ENCODE assay signal across 8 cellular contexts in genomic region chr1:21324368-21325137, GRCh38. TPM values are rescaled to one million over a fixed set of nuclear protein-coding genes. Genes with fewer than 3 reads are reported as not detected.
DNase-seq lines count a peak whose midpoint lies in the region; ATAC-seq and TF ChIP-seq lines count a peak whose summit lies in the region.

No MANE protein-coding gene starts in this region.

- intact Hi-C loops in OCI-LY7 (cut with micrococcal nuclease; ENCODE audit: unreplicated experiment), result no loop called here
- intact Hi-C loops in prostate gland (cut with DNase I), result no loop called here

- peak overlapping the region; percentile 56 for H3K4me2 ChIP-seq in OCI-LY7 (ENCODE audit: low read length)

- TF ChIP-seq CTCF in OCI-LY7 (conservative IDR thresholded peaks at IDR 0.05; ENCODE audit: low read length), result no peak
- no peak for TF ChIP-seq CTCF in foreskin fibroblast (IDR thresholded peaks at IDR 0.05; ENCODE audit: low read depth, low read length)
- TF ChIP-seq CTCF in prostate gland (IDR thresholded peaks at IDR 0.05), result no peak
- no peak for TF ChIP-seq CTCF in upper lobe of left lung (IDR thresholded peaks at IDR 0.05)

- ATAC-seq in GM21717 (IDR thresholded peaks at IDR 0.05; ENCODE audit: unreplicated experiment), result peak; percentile 52
- ATAC-seq in upper lobe of left lung (ENCODE audit: low FRiP score in 2 of 2), result peak; percentile 83
- ATAC-seq in GM21528 (IDR thresholded peaks at IDR 0.05; ENCODE audit: low FRiP score, unreplicated experiment), result no peak

- peak in 1 of 4 donors; percentile 41 for TF ChIP-seq EP300 in upper lobe of left lung (IDR thresholded peaks at IDR 0.05)

- BruUV-seq in OCI-LY7 (replicated peaks; lab: Mats Ljungman, UMichigan), result no TSS peak

- H3K9me2 ChIP-seq in OCI-LY7 (ENCODE audit: insufficient read depth, low read length), result no peaks in the 10 kb centered on the region

- WGBS in prostate gland, result 8% methylated on average over 14 of the region's 14 CpGs
- WGBS in upper lobe of left lung, 2 donors, result 3 to 11% methylated on average over 11 to 14 of the region's 14 CpGs

- H3K36me3 ChIP-seq in OCI-LY7 (ENCODE audit: insufficient read depth, low read length) (no peaks in the 10 kb centered on the region), prostate gland (no peaks in the 10 kb centered on the region), upper lobe of left lung (no peaks in the 10 kb centered on the region)

- DNase-seq in OCI-LY7 (ENCODE audit: low spot score) (peak; percentile 35), foreskin fibroblast (peak; percentile 92 to 95), prostate gland (ENCODE audit: low spot score) (peak; percentile 82), upper lobe of left lung (peak in 1 of 2 donors; percentile 92), NCI-H748 (lab: John Stamatoyannopoulos, UW; ENCODE audit: unreplicated experiment) (no peak)
- DNase-seq in activated T-helper 1 cell treated with anti-CD3 and anti-CD28 coated beads, Interleukin-2, amount 50 U/mL, for 16 hours (ENCODE audit: low read depth in 1 of 2, low spot score in 1 of 2), result peak; percentile 20 to 59

- CTCF ChIA-PET in OCI-LY7 (lab: Charles Lee; ENCODE audit: unreplicated experiment), result interaction anchor here (0.8 to 0.9 kb wide), 2 partner anchors 10 to 25 kb away, joined by 3 to 6 read pairs; no protein-coding TSS in a partner anchor

- H3K27me3 ChIP-seq in prostate gland (replicated peaks; ENCODE audit: insufficient read depth) (no peaks in the 10 kb centered on the region), upper lobe of left lung (no peaks in the 10 kb centered on the region)

- no peaks in the 10 kb centered on the region for H3K9me3 ChIP-seq in OCI-LY7 (ENCODE audit: low read length)
- H3K9me3 ChIP-seq in prostate gland, result no peaks in the 10 kb centered on the region
- no peaks in the 10 kb centered on the region for H3K9me3 ChIP-seq in upper lobe of left lung

- H3K27ac ChIP-seq in OCI-LY7 (ENCODE audit: low read depth, low read length, poor library complexity, severe bottlenecking) (peak overlapping the region; percentile 12), prostate gland (peak overlapping the region; percentile 82 to 86), upper lobe of left lung (peak overlapping the region; percentile 74 to 88 (median 82))

- no peaks in the 10 kb centered on the region for H3K79me2 ChIP-seq in OCI-LY7 (ENCODE audit: insufficient read depth, low read depth, low read length)

- H4K20me1 ChIP-seq in OCI-LY7 (ENCODE audit: insufficient read depth, low read length), result no peaks in the 10 kb centered on the region

- TF ChIP-seq POLR2A in prostate gland (IDR thresholded peaks at IDR 0.05), result peak; percentile 19
- peak in 2 of 4 donors; percentile 18 to 42 for TF ChIP-seq POLR2A in upper lobe of left lung (IDR thresholded peaks at IDR 0.05)

- peak overlapping the region; percentile 46; the same call in 1 of the 2 replicates for H2AFZ ChIP-seq in OCI-LY7 (ENCODE audit: low read length)

- POLR2A ChIA-PET in OCI-LY7 (lab: Charles Lee), result interaction anchor here (0.9 to 3.5 kb wide), 4 partner anchors 9 to 31 kb away, joined by 3 to 26 read pairs (median 10); no protein-coding TSS in a partner anchor

- H3K4me3 ChIP-seq in OCI-LY7 (ENCODE audit: low read depth, low read length, poor library complexity, severe bottlenecking), result peak overlapping the region; percentile 10
- H3K4me3 ChIP-seq in foreskin fibroblast (ENCODE audit: low read depth in 1 of 2, low read length in 2 of 2), result peak overlapping the region in 1 of 2 donors; percentile 31
- no peak overlapping the region for H3K4me3 ChIP-seq in prostate gland
- H3K4me3 ChIP-seq in upper lobe of left lung, result no peak overlapping the region

- H3K4me1 ChIP-seq in OCI-LY7 (ENCODE audit: insufficient read depth, low read length, poor library complexity, severe bottlenecking), result peaks cover 38% of the 10 kb centered on the region
- peaks cover 34% of the 10 kb centered on the region for H3K4me1 ChIP-seq in prostate gland (replicated peaks)
- H3K4me1 ChIP-seq in upper lobe of left lung, result peaks cover 75 to 88% (median 83%) of the 10 kb centered on the region in 4 donors

RNA-seq across cellular contexts. Expression of gene ECE1, which starts 34.3 kb away (rescaled TPM):
- total RNA-seq in OCI-LY7 (2014; rRNA removed; shearing (Covaris generic)), result 13.5 and 20.0 TPM in 2 replicates
- total RNA-seq in OCI-LY7 (2022) (25.3 and 32.8 TPM in 2 replicates), prostate gland (100 to 1,000 TPM; 113 to 146 TPM), upper lobe of left lung (100 to 1,000 TPM in 1 of 6 donors, 10 to 100 TPM in 5; 55.8 to 120 (median 74.8) TPM)

Comparison
In these comparisons a context has a peak if more than half of its experiments do, and no peak if none do; other contexts are left out.
1. H3K27ac ChIP-seq: peak in every context shown above with its lines; median percentile 84 in prostate gland; 82 in upper lobe of left lung; 12 in OCI-LY7.